11 cellular contexts compared by ENCODE assay signal in genomic region chr20:33841439-33841799, GRCh38.
"Had no signal": no experiment of that assay in that cellular context is flagged by ENCODE, and none has a peak within 500 bp of the region (broad histone marks: within the 10 kb centered on the region; RNA-seq: fewer than 3 reads in every experiment).

No MANE protein-coding gene starts in this region.

- H3K9me3 Mint-ChIP-seq: nephron progenitor cell had no signal

- DNase-seq: activated CD4-positive, alpha-beta T cell treated with anti-CD3 and anti-CD28 coated beads for 4 hours; activated gamma-delta T cell treated with Interleukin-2 at 50 U/mL for 16 hours; activated T-cell treated with anti-CD3 and anti-CD28 coated beads, Interleukin-2, amount 50 U/mL, for 1 hour; caudate nucleus; colonic mucosa; heart left ventricle; islet precursor cell; nephron progenitor cell; ovary; T-helper 9 cell had no signal

- H3K27ac ChIP-seq: colonic mucosa, heart left ventricle, ovary, tibial nerve had no signal

- ATAC-seq: heart left ventricle had no signal

- H3K9me3 ChIP-seq: colonic mucosa, heart left ventricle, ovary, tibial nerve had no signal

- H3K4me3 Mint-ChIP-seq: nephron progenitor cell had no signal

- H3K27me3 ChIP-seq: colonic mucosa, heart left ventricle, ovary, tibial nerve had no signal
